12 cellular contexts compared by ENCODE assay signal in genomic region chr1:109467301-109467777, GRCh38. TPM values are rescaled to one million over a fixed set of nuclear protein-coding genes. Genes with fewer than 3 reads are reported as not detected.
A peak's percentile ranks its signal among the peaks of the same experiment; 100 is the strongest.
DNase-seq lines count a peak whose midpoint lies in the region; ATAC-seq and TF ChIP-seq lines count a peak whose summit lies in the region.
"Had no signal": no experiment of that assay in that cellular context is flagged by ENCODE, and none has a peak within 500 bp of the region (broad histone marks: within the 10 kb centered on the region; RNA-seq: fewer than 3 reads in every experiment).

No MANE protein-coding gene starts in this region.

- H3K9ac ChIP-seq in adipocyte (ENCODE audit: low read length) = peak overlapping the region; percentile 82
- H3K9ac ChIP-seq in smooth muscle cell (ENCODE audit: low read depth) = no peak overlapping the region

- H3K36me3 ChIP-seq in adipocyte (ENCODE audit: control insufficient read depth, insufficient read depth, low read length, severe bottlenecking) (peaks cover 6% of the 10 kb centered on the region), smooth muscle cell (ENCODE audit: low read depth) (no peaks in the 10 kb centered on the region)
- H3K36me3 ChIP-seq: neutrophil had no signal

- peak overlapping the region; percentile 91 for H3K4me2 ChIP-seq in smooth muscle cell

- POLR2A ChIA-PET in GM10248 (lab: Yijun Ruan, JAX) = no interaction called here

- peak; percentile 29 for ATAC-seq in left colon

- peak overlapping the region; percentile 93 for H3K4me3 ChIP-seq in adipocyte (ENCODE audit: low read length)
- peak overlapping the region; percentile 50 for H3K4me3 ChIP-seq in smooth muscle cell

- no peaks in the 10 kb centered on the region for H4K20me1 ChIP-seq in smooth muscle cell (ENCODE audit: low read depth)

- H3K9me3 ChIP-seq in adipocyte (ENCODE audit: control insufficient read depth, low read length) (no peaks in the 10 kb centered on the region), smooth muscle cell (replicated peaks; ENCODE audit: low read depth) (no peaks in the 10 kb centered on the region)
- H3K9me3 ChIP-seq: neutrophil had no signal

- no peaks in the 10 kb centered on the region for H3F3A ChIP-seq in smooth muscle cell (ENCODE audit: low read depth)

- CTCF ChIA-PET in GM10248 (lab: Yijun Ruan, JAX) = interaction anchor here (1.1 to 1.6 kb wide), 2 partner anchors 27 to 65 kb away, joined by 4 read pairs; partner anchors contain the start of gene CYB561D1

- no peak overlapping the region for H3K27ac ChIP-seq in smooth muscle cell (ENCODE audit: low read depth)
- H3K27ac ChIP-seq: neutrophil, SK-N-MC had no signal

- no peak for TF ChIP-seq CTCF in GM10248 (IDR thresholded peaks at IDR 0.05; ENCODE audit: control extremely low read depth, extremely low read depth, low read depth, missing control alignments)
- TF ChIP-seq CTCF in smooth muscle cell (IDR thresholded peaks at IDR 0.05; ENCODE audit: borderline replicate concordance, insufficient read depth, poor library complexity, severe bottlenecking) = no peak
- TF ChIP-seq CTCF in GM10266 (IDR thresholded peaks at IDR 0.05; ENCODE audit: control insufficient read depth, insufficient read depth, low read depth, missing control alignments) = no peak

- H2AFZ ChIP-seq in smooth muscle cell (ENCODE audit: low read depth) = no peak overlapping the region

- whole genome bisulfite sequencing in smooth muscle cell (ENCODE audit: low lambda C conversion rate) = 15% methylated on average over 23 of the region's 23 CpGs

- H3K4me1 ChIP-seq in adipocyte (ENCODE audit: control insufficient read depth, insufficient read depth, low read length) = peaks cover 12% of the 10 kb centered on the region
- peaks cover 4% of the 10 kb centered on the region for H3K4me1 ChIP-seq in smooth muscle cell (ENCODE audit: low read depth)

- intact Hi-C loops in left colon (cut with DNase I, micrococcal nuclease) = no loop called here

- no peaks in the 10 kb centered on the region for H3K27me3 ChIP-seq in adipocyte (replicated peaks; ENCODE audit: control insufficient read depth, insufficient read depth, low read length)
- H3K27me3 ChIP-seq in smooth muscle cell (ENCODE audit: low read depth) = peaks cover 92% of the 10 kb centered on the region

- no peaks in the 10 kb centered on the region for H3K79me2 ChIP-seq in smooth muscle cell (ENCODE audit: low read depth)

- DNase-seq in GM10248 (ENCODE audit: extremely low spot score) (peak; percentile 14), adipocyte (ENCODE audit: low read depth) (no peak), left colon (no peak), smooth muscle cell (lab: John Stamatoyannopoulos, UW; ENCODE audit: unreplicated experiment) (no peak), GM10266 (ENCODE audit: extremely low spot score) (no peak), NCI-H345 (lab: John Stamatoyannopoulos, UW) (no peak), Kasumi-1 (lab: John Stamatoyannopoulos, UW) (no peak)
- DNase-seq in activated CD4-positive, alpha-beta T cell treated with anti-CD3 and anti-CD28 coated beads for 1 hour = no peak
- DNase-seq: NCI-H187 had no signal

RNA-seq across cellular contexts. Expression of gene SYPL2, which starts 1.0 kb away (rescaled TPM):
- total RNA-seq in left colon (under 1 TPM; 0.15 to 0.87 TPM), smooth muscle cell (0.04 TPM in 1 of 2 replicates, not detected in the other)
- not detected in 2 replicates for polyA plus RNA-seq in smooth muscle cell
- total RNA-seq: activated T-helper 17 cell treated with anti-CD3 and anti-CD28 coated beads, Interleukin-2, amount 50 U/mL, for 72 hours had no signal

RNA-seq across cellular contexts. Expression of gene ATXN7L2, which starts 16.4 kb away (rescaled TPM):
- total RNA-seq in left colon (1 to 10 TPM; 1.8 to 1.9 TPM), smooth muscle cell (1.9 and 2.4 TPM in 2 replicates)
- polyA plus RNA-seq in smooth muscle cell = 5.7 and 6.2 TPM in 2 replicates

RNA-seq across cellular contexts. Expression of gene CYB561D1, which starts 26.6 kb away (rescaled TPM):
- 10 to 100 TPM; 10.0 to 18.7 TPM for total RNA-seq in left colon
- total RNA-seq in smooth muscle cell = 4.5 and 8.6 TPM in 2 replicates
- 5.3 and 7.4 TPM in 2 replicates for polyA plus RNA-seq in smooth muscle cell

RNA-seq across cellular contexts. Expression of gene PSMA5, which starts 41.1 kb away (rescaled TPM):
- total RNA-seq in left colon (10 to 100 TPM; 76.3 to 92.1 TPM), smooth muscle cell (54.0 and 57.2 TPM in 2 replicates)
- 89.8 and 93.9 TPM in 2 replicates for polyA plus RNA-seq in smooth muscle cell

RNA-seq across cellular contexts. Expression of gene AMIGO1, which starts 42.2 kb away (rescaled TPM):
- total RNA-seq in left colon (1 to 10 TPM; 3.8 to 5.6 TPM), smooth muscle cell (0.31 and 0.99 TPM in 2 replicates)
- polyA plus RNA-seq in smooth muscle cell = 0.93 and 1.4 TPM in 2 replicates
